ENCODE assay signal across 1 cellular context in genomic region chr20:2178328-2179232, GRCh38.
TF ChIP-seq lines count a peak whose summit lies in the region.

No MANE protein-coding gene starts in this region.

TF ChIP-seq in H1, 55 proteins besides CTCF, POLR2A, EP300 and RAD21:
- no peak for TF ChIP-seq SAP30 (IDR thresholded peaks at IDR 0.05; ENCODE audit: insufficient read depth, insufficient replicate concordance, low read length)
- no peak for TF ChIP-seq HDAC6 (IDR thresholded peaks at IDR 0.05; ENCODE audit: low read depth, low read length)
- no peak for TF ChIP-seq SIN3A (conservative IDR thresholded peaks at IDR 0.05 in 1 of 2, IDR thresholded peaks at IDR 0.05 in 1 of 2; ENCODE audit: low read depth in 1 of 2, low read length in 2 of 2)
- no peak for TF ChIP-seq RXRA (IDR thresholded peaks at IDR 0.05; ENCODE audit: insufficient read depth, low read depth, low read length)
- TF ChIP-seq ATF3 (IDR thresholded peaks at IDR 0.05; ENCODE audit: insufficient read depth, low read depth, low read length): no peak
- TF ChIP-seq CBX5 (IDR thresholded peaks at IDR 0.05; ENCODE audit: low read depth, low read length): no peak
- no peak for TF ChIP-seq SIX5 (IDR thresholded peaks at IDR 0.05; ENCODE audit: low read depth, low read length)
- TF ChIP-seq SUZ12 (IDR thresholded peaks at IDR 0.05; ENCODE audit: low read length): no peak
- no peak for TF ChIP-seq SP1 (IDR thresholded peaks at IDR 0.05; ENCODE audit: low read depth, low read length)
- TF ChIP-seq BCL11A (IDR thresholded peaks at IDR 0.05; ENCODE audit: low read depth in 2 of 2, low read length in 2 of 2): no peak
- no peak for TF ChIP-seq MAX (IDR thresholded peaks at IDR 0.05)
- TF ChIP-seq SP2 (IDR thresholded peaks at IDR 0.05; ENCODE audit: low read length): no peak
TF ChIP-seq in H1: peak in this region for 0.
